8 cellular contexts compared by ENCODE assay signal in the genomic region with DNA sequence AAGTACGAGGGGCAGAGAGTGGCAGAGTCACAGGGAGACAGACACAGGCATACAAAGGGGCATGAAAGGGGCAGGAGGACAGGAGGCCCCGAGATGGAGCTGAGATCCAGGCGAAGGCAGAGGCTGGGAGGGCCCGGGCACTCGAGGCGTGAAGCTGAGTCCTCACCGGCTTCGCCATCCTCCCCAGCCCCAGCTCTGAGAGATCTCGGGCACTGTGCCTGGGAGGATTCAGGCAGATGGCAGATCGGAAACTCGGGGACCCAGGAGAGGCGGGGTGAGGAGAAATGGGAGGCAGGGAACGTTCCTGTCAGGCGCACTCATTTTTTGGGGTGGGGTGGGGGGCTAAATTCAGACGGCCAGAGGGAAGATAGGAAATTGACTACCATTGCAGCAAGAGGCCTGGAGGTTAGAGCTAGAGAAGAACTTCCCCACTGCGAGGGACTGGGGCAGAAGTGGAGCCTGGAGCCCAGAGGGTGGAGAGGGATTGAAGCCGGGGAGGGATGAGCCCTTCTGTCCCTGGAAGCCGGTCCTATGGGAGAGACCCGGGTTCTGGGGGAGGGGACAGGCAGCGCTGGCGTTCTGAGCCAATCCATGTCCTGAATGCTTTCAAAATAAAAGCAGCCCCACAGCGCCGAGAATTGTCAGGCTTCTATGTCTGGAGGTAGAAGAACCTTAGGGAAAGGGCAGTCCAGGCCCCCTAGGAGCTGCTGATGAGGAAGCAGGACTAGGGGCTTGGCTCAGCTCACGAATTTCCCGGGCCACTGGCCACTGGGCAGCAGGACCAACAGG. TPM values are rescaled to one million over a fixed set of nuclear protein-coding genes. Genes with fewer than 3 reads are reported as not detected.
DNase-seq lines count a peak whose midpoint lies in the region; ATAC-seq and TF ChIP-seq lines count a peak whose summit lies in the region.

No MANE protein-coding gene starts in this region.

- POLR2A ChIA-PET in CD4-positive, alpha-beta memory T cell (lab: Charles Lee; ENCODE audit: partially characterized antibody) = no interaction called here

- no peak for TF ChIP-seq POLR2A in tibial nerve (IDR thresholded peaks at IDR 0.05)

- H3K36me3 ChIP-seq in CD4-positive, alpha-beta memory T cell (ENCODE audit: insufficient read depth, low read length) = no peaks in the 10 kb centered on the region
- no peaks in the 10 kb centered on the region for H3K36me3 ChIP-seq in tibial nerve
- no peaks in the 10 kb centered on the region for H3K36me3 ChIP-seq in mucosa of descending colon (ENCODE audit: low read depth)

- H3K4me3 ChIP-seq in CD4-positive, alpha-beta memory T cell (ENCODE audit: low read length in 2 of 2) = no peak overlapping the region
- H3K4me3 ChIP-seq in Jurkat, Clone E6-1 (ENCODE audit: low read length) = peak overlapping the region; percentile 66
- H3K4me3 ChIP-seq in tibial nerve (peak overlapping the region in 2 of 4 donors; percentile 34 to 47), mucosa of descending colon (no peak overlapping the region)

- no peak for TF ChIP-seq EP300 in tibial nerve (IDR thresholded peaks at IDR 0.05)

- CTCF ChIA-PET in CD4-positive, alpha-beta memory T cell (lab: Charles Lee; ENCODE audit: partially characterized antibody) = interaction anchor here (0.6 to 3.2 kb wide), 13 partner anchors 11 to 225 kb away, joined by 3 to 19 read pairs (median 5); a partner anchor contains a TSS

- H3K27me3 Mint-ChIP-seq in CD4-positive, alpha-beta memory T cell = peaks cover 34 to 53% of the 10 kb centered on the region in 2 donors
- peaks cover 27% of the 10 kb centered on the region for H3K27me3 Mint-ChIP-seq in nephron (ENCODE audit: low read depth)

- 32 to 34% methylated on average over 25 of the region's 25 CpGs for WGBS in tibial nerve, 2 donors

- H3K36me3 Mint-ChIP-seq in CD4-positive, alpha-beta memory T cell = peaks cover 0 to 2% of the 10 kb centered on the region in 2 donors
- H3K36me3 Mint-ChIP-seq in nephron (ENCODE audit: low read depth) = no peaks in the 10 kb centered on the region

- no peak for DNase-seq in CD4-positive, alpha-beta memory T cell
- DNase-seq in Jurkat, Clone E6-1 (ENCODE audit: low read depth, low spot score) = no peak
- DNase-seq in cerebellar cortex (ENCODE audit: low spot score) (peak; percentile 81), tibial nerve (ENCODE audit: low spot score in 2 of 2) (no peak), mucosa of descending colon (no peak), AG08395 (ENCODE audit: low spot score) (no peak)

- intact Hi-C loops in CD4-positive, alpha-beta memory T cell (cut with micrococcal nuclease) = loop anchor here (1.0 kb wide), 2 partner anchors 187 to 198 kb away; no protein-coding TSS in a partner anchor
- intact Hi-C loops in mucosa of descending colon (cut with DNase I, micrococcal nuclease) = no loop called here

- peak overlapping the region; percentile 53 to 93 (median 76) for H3K4me3 Mint-ChIP-seq in CD4-positive, alpha-beta memory T cell
- peak overlapping the region; percentile 64 to 87 (median 70) for H3K4me3 Mint-ChIP-seq in nephron

- no peak for TF ChIP-seq CTCF in nephron (IDR thresholded peaks at IDR 0.05; ENCODE audit: unreplicated experiment in 3 of 3)
- TF ChIP-seq CTCF in tibial nerve (IDR thresholded peaks at IDR 0.05) = no peak
- no peak for TF ChIP-seq CTCF in mucosa of descending colon (IDR thresholded peaks at IDR 0.05)

- peaks cover 0 to 2% (median 0%) of the 10 kb centered on the region in 8 donors for H3K9me3 Mint-ChIP-seq in CD4-positive, alpha-beta memory T cell
- H3K9me3 Mint-ChIP-seq in nephron = no peaks in the 10 kb centered on the region

- no peak overlapping the region for H3K27ac Mint-ChIP-seq in CD4-positive, alpha-beta memory T cell
- H3K27ac Mint-ChIP-seq in nephron = peak overlapping the region in 1 of 3 experiments; percentile 92

- H3K4me1 ChIP-seq in CD4-positive, alpha-beta memory T cell (ENCODE audit: insufficient read depth, low read length) = peaks cover 4% of the 10 kb centered on the region
- H3K4me1 ChIP-seq in tibial nerve (peaks cover 0 to 27% (median 3%) of the 10 kb centered on the region in 4 donors), mucosa of descending colon (ENCODE audit: low read depth) (peaks cover 8% of the 10 kb centered on the region)

- H3K27ac ChIP-seq in CD4-positive, alpha-beta memory T cell (ENCODE audit: low read depth, low read length) = no peak overlapping the region
- no peak overlapping the region for H3K27ac ChIP-seq in tibial nerve

- H3K4me1 Mint-ChIP-seq in CD4-positive, alpha-beta memory T cell = peaks cover 5 to 15% (median 10%) of the 10 kb centered on the region in 4 donors
- H3K4me1 Mint-ChIP-seq in nephron = peaks cover 30% of the 10 kb centered on the region

- ATAC-seq in mucosa of descending colon (no peak), HG02885 (IDR thresholded peaks at IDR 0.05; ENCODE audit: poor library complexity, unreplicated experiment) (no peak)

- H3K9me3 ChIP-seq in CD4-positive, alpha-beta memory T cell (ENCODE audit: control insufficient read depth in 1 of 2, low read length in 2 of 2) = no peaks in the 10 kb centered on the region
- H3K9me3 ChIP-seq in tibial nerve = no peaks in the 10 kb centered on the region
- H3K9me3 ChIP-seq in mucosa of descending colon = no peaks in the 10 kb centered on the region

- H3K27me3 ChIP-seq in CD4-positive, alpha-beta memory T cell (ENCODE audit: insufficient read depth, low read length) = peaks cover 4% of the 10 kb centered on the region
- H3K27me3 ChIP-seq in tibial nerve = peaks cover 0 to 85% of the 10 kb centered on the region in 2 donors

RNA-seq across cellular contexts. Expression of a gene that starts 12.6 kb away (rescaled TPM):
- total RNA-seq in CD4-positive, alpha-beta memory T cell = not detected
- polyA plus RNA-seq in CD4-positive, alpha-beta memory T cell = under 1 TPM in 1 of 2 donors, not detected in 1; 0.08 TPM
- 0.59 TPM for polyA plus RNA-seq in Jurkat, Clone E6-1 (2012; ENCODE audit: insufficient read depth, insufficient read length)
- total RNA-seq in tibial nerve = 1 to 10 TPM; 1.0 to 3.7 (median 2.8) TPM
- total RNA-seq in mucosa of descending colon = 1 to 10 TPM in 2 of 3 donors, under 1 TPM in 1; 0.52 to 4.8 (median 1.3) TPM

RNA-seq across cellular contexts. Expression of a gene that starts 41.9 kb away (rescaled TPM):
- total RNA-seq in CD4-positive, alpha-beta memory T cell = not detected
- not detected for polyA plus RNA-seq in CD4-positive, alpha-beta memory T cell
- polyA plus RNA-seq in Jurkat, Clone E6-1 (2012; ENCODE audit: insufficient read depth, insufficient read length) = not detected
- total RNA-seq in tibial nerve = not detected
- not detected for total RNA-seq in mucosa of descending colon

RNA-seq across cellular contexts. Expression of a gene that starts 44.6 kb away (rescaled TPM):
- 10 to 100 TPM; 29.5 to 35.8 TPM for total RNA-seq in CD4-positive, alpha-beta memory T cell
- polyA plus RNA-seq in CD4-positive, alpha-beta memory T cell = 10 to 100 TPM; 22.4 to 28.0 TPM
- 33.1 TPM for polyA plus RNA-seq in Jurkat, Clone E6-1 (2012; ENCODE audit: insufficient read depth, insufficient read length)
- total RNA-seq in tibial nerve (10 to 100 TPM; 32.3 to 52.2 (median 38.8) TPM), mucosa of descending colon (10 to 100 TPM; 33.4 to 41.2 (median 37.2) TPM)
